Comparison of ENCODE assay signal across 8 cellular contexts in genomic region chr13:51397262-51397933, GRCh38. TPM values are rescaled to one million over a fixed set of nuclear protein-coding genes. Genes with fewer than 3 reads are reported as not detected.
DNase-seq lines count a peak whose midpoint lies in the region; ATAC-seq and TF ChIP-seq lines count a peak whose summit lies in the region.

No MANE protein-coding gene starts in this region.

- no peaks in the 10 kb centered on the region for H3K9me3 ChIP-seq in HEK293 (ENCODE audit: control insufficient read depth, insufficient read depth, low read depth, low read length)

- CTCF ChIA-PET in HEK293 (lab: Yijun Ruan, JAX): interaction anchor here (0.6 to 0.7 kb wide), 2 partner anchors 111 to 170 kb away, joined by 4 read pairs; no protein-coding TSS in a partner anchor

- TF ChIP-seq CTCF in HEK293 (tag by site-specific recombination; IDR thresholded peaks at IDR 0.05) (no peak), cardiac fibroblast (IDR thresholded peaks at IDR 0.05; ENCODE audit: low read depth, low read length) (no peak)

- no peak overlapping the region for H3K4me3 ChIP-seq in HEK293 (ENCODE audit: low read depth, low read length)
- no peak overlapping the region for H3K4me3 ChIP-seq in cardiac fibroblast (replicated peaks in 1 of 2; ENCODE audit: low read depth in 2 of 2, low read length in 2 of 2)

- POLR2A ChIA-PET in HEK293 (lab: Yijun Ruan, JAX): no interaction called here

- DNase-seq in cardiac fibroblast (ENCODE audit: low read depth in 2 of 2): peak; percentile 71 to 78
- no peak for DNase-seq in left colon
- DNase-seq in superior temporal gyrus (ENCODE audit: extremely low spot score): peak; percentile 49
- no peak for DNase-seq in KG1 (lab: John Stamatoyannopoulos, UW)
- DNase-seq in SW480 (ENCODE audit: low spot score): no peak
- no peak for DNase-seq in NCI-H510A treated with DMSO at 0.1 percent for 48 hours (lab: John Stamatoyannopoulos, UW)

- peak; percentile 65 for ATAC-seq in left colon
- ATAC-seq in GM19397 (IDR thresholded peaks at IDR 0.05; ENCODE audit: unreplicated experiment): no peak

- H3K36me3 ChIP-seq in HEK293 (ENCODE audit: control insufficient read depth in 2 of 2, insufficient read depth in 1 of 2, low read length in 2 of 2): peaks cover 0 to 4% of the 10 kb centered on the region in 2 experiments; a peak in 1 of 3 replicates

- intact Hi-C loops in left colon (cut with DNase I, micrococcal nuclease): no loop called here

- no peak overlapping the region for H3K27ac ChIP-seq in HEK293 (ENCODE audit: extremely low read depth, low read depth, low read length)

- H3K4me1 ChIP-seq in HEK293 (ENCODE audit: control insufficient read depth, insufficient read depth, low read length): no peaks in the 10 kb centered on the region

TF ChIP-seq in HEK293, 187 proteins besides CTCF, POLR2A, EP300 and RAD21:
- TF ChIP-seq KLF16 (tag by site-specific recombination; IDR thresholded peaks at IDR 0.05) (no peak), ZBTB6 (tag by site-specific recombination; IDR thresholded peaks at IDR 0.05) (peak; percentile 52; the same call in 1 of the 2 replicates), ZNF335 (tag by site-specific recombination; conservative IDR thresholded peaks at IDR 0.05) (peak; percentile 45; the same call in 1 of the 2 replicates), ZSCAN4 (tag by site-specific recombination; IDR thresholded peaks at IDR 0.05) (peak; percentile 71), ZNF138 (tag by site-specific recombination; IDR thresholded peaks at IDR 0.05; ENCODE audit: borderline replicate concordance) (no peak), OSR2 (tag by site-specific recombination; IDR thresholded peaks at IDR 0.05) (0 out of 2 replicates have a peak, but pooled peaks have one; percentile 10), ZBTB17 (tag by site-specific recombination; IDR thresholded peaks at IDR 0.05) (peak; percentile 96), ZNF366 (tag by site-specific recombination; conservative IDR thresholded peaks at IDR 0.05) (0 out of 2 replicates have a peak, but pooled peaks have one; percentile 16), ZNF529 (tag by site-specific recombination; IDR thresholded peaks at IDR 0.05; ENCODE audit: insufficient replicate concordance) (no peak)
- TF ChIP-seq, protein P1, sequence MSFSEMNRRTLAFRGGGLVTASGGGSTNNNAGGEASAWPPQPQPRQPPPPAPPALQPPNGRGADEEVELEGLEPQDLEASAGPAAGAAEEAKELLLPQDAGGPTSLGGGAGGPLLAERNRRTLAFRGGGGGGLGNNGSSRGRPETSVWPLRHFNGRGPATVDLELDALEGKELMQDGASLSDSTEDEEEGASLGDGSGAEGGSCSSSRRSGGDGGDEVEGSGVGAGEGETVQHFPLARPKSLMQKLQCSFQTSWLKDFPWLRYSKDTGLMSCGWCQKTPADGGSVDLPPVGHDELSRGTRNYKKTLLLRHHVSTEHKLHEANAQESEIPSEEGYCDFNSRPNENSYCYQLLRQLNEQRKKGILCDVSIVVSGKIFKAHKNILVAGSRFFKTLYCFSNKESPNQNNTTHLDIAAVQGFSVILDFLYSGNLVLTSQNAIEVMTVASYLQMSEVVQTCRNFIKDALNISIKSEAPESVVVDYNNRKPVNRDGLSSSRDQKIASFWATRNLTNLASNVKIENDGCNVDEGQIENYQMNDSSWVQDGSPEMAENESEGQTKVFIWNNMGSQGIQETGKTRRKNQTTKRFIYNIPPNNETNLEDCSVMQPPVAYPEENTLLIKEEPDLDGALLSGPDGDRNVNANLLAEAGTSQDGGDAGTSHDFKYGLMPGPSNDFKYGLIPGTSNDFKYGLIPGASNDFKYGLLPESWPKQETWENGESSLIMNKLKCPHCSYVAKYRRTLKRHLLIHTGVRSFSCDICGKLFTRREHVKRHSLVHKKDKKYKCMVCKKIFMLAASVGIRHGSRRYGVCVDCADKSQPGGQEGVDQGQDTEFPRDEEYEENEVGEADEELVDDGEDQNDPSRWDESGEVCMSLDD (tag by site-specific recombination; IDR thresholded peaks at IDR 0.05): no peak

RNA-seq across cellular contexts. Expression of gene INTS6, which starts 55.4 kb away (rescaled TPM):
- total RNA-seq in left colon: 10 to 100 TPM; 32.1 to 35.4 TPM

RNA-seq across cellular contexts. Expression of gene SERPINE3, which starts 57.9 kb away (rescaled TPM):
- total RNA-seq in left colon: not detected

Comparison
In these comparisons a context has a peak if more than half of its experiments do, and no peak if none do; other contexts are left out.
1. DNase-seq: peak in cardiac fibroblast (2 of 2) and superior temporal gyrus (single experiment); none in left colon (0 of 2), KG1 (single experiment), SW480 (single experiment) and NCI-H510A treated with DMSO at 0.1 percent for 48 hours (single experiment).